Comparison of ENCODE assay signal across 8 cellular contexts in genomic region chr20:50980851-50981713, GRCh38. TPM values are rescaled to one million over a fixed set of nuclear protein-coding genes. Genes with fewer than 3 reads are reported as not detected.
DNase-seq lines count a peak whose midpoint lies in the region; ATAC-seq and TF ChIP-seq lines count a peak whose summit lies in the region.

No MANE protein-coding gene starts in this region.

- no peak overlapping the region for H3K27ac ChIP-seq in Panc1 (ENCODE audit: low read length)

- TF ChIP-seq CTCF in Calu3 (IDR thresholded peaks at IDR 0.05; ENCODE audit: unreplicated experiment) (peak; percentile 95), Panc1 (IDR thresholded peaks at IDR 0.05) (peak; percentile 91)

- no peaks in the 10 kb centered on the region for H3K9me3 ChIP-seq in Panc1 (ENCODE audit: control insufficient read depth, insufficient read depth, low read depth, low read length)

- peaks cover 8% of the 10 kb centered on the region for H3K36me3 Mint-ChIP-seq in Calu3 (ENCODE audit: insufficient read depth, unreplicated experiment)
- peaks cover 0 to 2% of the 10 kb centered on the region in 2 donors for H3K36me3 Mint-ChIP-seq in activated T-cell treated with anti-CD3 and anti-CD28 coated beads, Interleukin-2, amount 50 U/mL, for 72 hours (ENCODE audit: insufficient read depth in 2 of 2)

- H3K9me3 Mint-ChIP-seq in Calu3 (ENCODE audit: low read depth, unreplicated experiment), result no peaks in the 10 kb centered on the region
- H3K9me3 Mint-ChIP-seq in activated T-cell treated with anti-CD3 and anti-CD28 coated beads, Interleukin-2, amount 50 U/mL, for 72 hours, result no peaks in the 10 kb centered on the region

- H3K4me1 ChIP-seq in Panc1 (ENCODE audit: control insufficient read depth, insufficient read depth, low read length), result 0 out of 2 replicates have a peak, but pooled peaks cover 3% of the 10 kb centered on the region

- CTCF ChIA-PET in Calu3 (lab: Charles Lee) (interaction anchor here (0.6 to 2.5 kb wide), 15 partner anchors 8 to 1041 kb away, joined by 3 to 11 read pairs (median 4); partner anchors contain the start of genes BCAS4, DPM1 and MOCS3), Panc1 (lab: Charles Lee) (interaction anchor here (0.6 to 1.5 kb wide), 7 partner anchors 11 to 1691 kb away, joined by 3 to 7 read pairs (median 3); no protein-coding TSS in a partner anchor)

- H3K27ac Mint-ChIP-seq in Calu3 (ENCODE audit: unreplicated experiment), result peak overlapping the region; percentile 67
- H3K27ac Mint-ChIP-seq in activated T-cell treated with anti-CD3 and anti-CD28 coated beads, Interleukin-2, amount 50 U/mL, for 72 hours, result no peak overlapping the region

- BruUV-seq in Calu3 (replicated peaks; lab: Mats Ljungman, UMichigan) (no TSS peak), Panc1 (replicated peaks; lab: Mats Ljungman, UMichigan) (no TSS peak)

- H3K4me3 Mint-ChIP-seq in Calu3 (ENCODE audit: low read depth, unreplicated experiment), result peak overlapping the region; percentile 6
- peak overlapping the region; percentile 41 to 66 for H3K4me3 Mint-ChIP-seq in activated T-cell treated with anti-CD3 and anti-CD28 coated beads, Interleukin-2, amount 50 U/mL, for 72 hours

- intact Hi-C loops in Calu3 (cut with micrococcal nuclease; ENCODE audit: unreplicated experiment), result loop anchor here (10.0 kb wide), 1 partner anchor 224 kb away; no protein-coding TSS in a partner anchor
- intact Hi-C loops in Panc1 (cut with micrococcal nuclease; ENCODE audit: unreplicated experiment), result loop anchor here (10.0 kb wide), 2 partner anchors 614 to 644 kb away; no protein-coding TSS in a partner anchor

- in situ Hi-C loops in Panc1 (cut with HindIII; ENCODE audit: low pct_unique_long_range_greater_than_20kb, low sequenced_read_pairs), result no loop called here

- peak; percentile 60 for ATAC-seq in Panc1
- ATAC-seq in activated T-cell treated with anti-CD3 and anti-CD28 coated beads, Interleukin-2, amount 50 U/mL, for 72 hours (replicated peaks in 1 of 2), result peak; percentile 2 to 21
- no peak for ATAC-seq in HG02571 (IDR thresholded peaks at IDR 0.05; ENCODE audit: unreplicated experiment)
- no peak for ATAC-seq in GM21390 (IDR thresholded peaks at IDR 0.05; ENCODE audit: unreplicated experiment)

- H3K36me3 ChIP-seq in Panc1 (ENCODE audit: control insufficient read depth, insufficient read depth, low read length), result no peaks in the 10 kb centered on the region

- POLR2A ChIA-PET in Panc1 (lab: Charles Lee), result interaction anchor here (0.6 kb wide), 1 partner anchor 649 kb away, joined by 3 read pairs; no protein-coding TSS in a partner anchor

- DNase-seq in Calu3 (peak; percentile 88), HT1080 (ENCODE audit: low read depth) (peak; percentile 44), Panc1 (ENCODE audit: low read depth, low spot score) (no peak), fibroblast of the conjunctiva (ENCODE audit: low read depth) (peak; percentile 52), pons (ENCODE audit: low spot score) (peak; percentile 55)
- peak; percentile 74 to 78 for DNase-seq in activated T-cell treated with anti-CD3 and anti-CD28 coated beads, Interleukin-2, amount 50 U/mL, for 72 hours

- peaks cover 40% of the 10 kb centered on the region for H3K4me1 Mint-ChIP-seq in Calu3 (ENCODE audit: low read depth, unreplicated experiment)
- peaks cover 21% of the 10 kb centered on the region for H3K4me1 Mint-ChIP-seq in activated T-cell treated with anti-CD3 and anti-CD28 coated beads, Interleukin-2, amount 50 U/mL, for 72 hours (ENCODE audit: low read depth)

- H3K27me3 ChIP-seq in Panc1 (ENCODE audit: control insufficient read depth, insufficient read depth, low read length), result no peaks in the 10 kb centered on the region

- H3K4me3 ChIP-seq in Panc1 (ENCODE audit: low read depth in 2 of 2, low read length in 2 of 2), result no peak overlapping the region

- H3K27me3 Mint-ChIP-seq in Calu3 (ENCODE audit: unreplicated experiment), result peaks cover 67% of the 10 kb centered on the region
- peaks cover 41% of the 10 kb centered on the region for H3K27me3 Mint-ChIP-seq in activated T-cell treated with anti-CD3 and anti-CD28 coated beads, Interleukin-2, amount 50 U/mL, for 72 hours (ENCODE audit: low read depth)

RNA-seq across cellular contexts. Expression of gene MOCS3, which starts 22.5 kb away (rescaled TPM):
- total RNA-seq in Calu3 (2022) (13.2 and 15.4 TPM in 2 replicates), Panc1 (2021; ENCODE audit: unreplicated experiment) (5.8 TPM)
- 12.5 and 15.1 TPM in 2 replicates for total RNA-seq in HT1080 (2014; rRNA removed; shearing (Covaris generic))
- polyA plus RNA-seq in HT1080 (2015; cell fraction: cytosol; rRNA removed), result 8.1 and 8.4 TPM in 2 replicates
- 7.9 and 8.7 TPM in 2 replicates for polyA plus RNA-seq in HT1080 (2015; cell fraction: nucleus; rRNA removed)
- polyA plus RNA-seq in Panc1 (2012; ENCODE audit: insufficient read length), result 3.5 TPM
- 1 to 10 TPM; 4.1 to 4.2 TPM for total RNA-seq in activated T-cell treated with anti-CD3 and anti-CD28 coated beads, Interleukin-2, amount 50 U/mL, for 72 hours

RNA-seq across cellular contexts. Expression of gene DPM1, which starts 22.8 kb away (rescaled TPM):
- total RNA-seq in Calu3 (2022), result 87.3 and 89.1 TPM in 2 replicates
- total RNA-seq in HT1080 (2014; rRNA removed; shearing (Covaris generic)), result 146 TPM in 2 replicates
- polyA plus RNA-seq in HT1080 (2015; cell fraction: cytosol; rRNA removed), result 139 and 159 TPM in 2 replicates
- polyA plus RNA-seq in HT1080 (2015; cell fraction: nucleus; rRNA removed), result 117 and 139 TPM in 2 replicates
- 50.2 TPM for total RNA-seq in Panc1 (2021; ENCODE audit: unreplicated experiment)
- 39.6 TPM for polyA plus RNA-seq in Panc1 (2012; ENCODE audit: insufficient read length)
- total RNA-seq in activated T-cell treated with anti-CD3 and anti-CD28 coated beads, Interleukin-2, amount 50 U/mL, for 72 hours, result 10 to 100 TPM; 56.6 to 64.3 TPM

RNA-seq across cellular contexts. Expression of gene KCNG1, which starts 41.8 kb away (rescaled TPM):
- total RNA-seq in Calu3 (2022), result 3.9 and 6.8 TPM in 2 replicates
- 56.9 and 65.0 TPM in 2 replicates for total RNA-seq in HT1080 (2014; rRNA removed; shearing (Covaris generic))
- 116 and 147 TPM in 2 replicates for polyA plus RNA-seq in HT1080 (2015; cell fraction: cytosol; rRNA removed)
- polyA plus RNA-seq in HT1080 (2015; cell fraction: nucleus; rRNA removed), result 96.6 and 99.7 TPM in 2 replicates
- 7.4 TPM for total RNA-seq in Panc1 (2021; ENCODE audit: unreplicated experiment)
- 9.6 TPM for polyA plus RNA-seq in Panc1 (2012; ENCODE audit: insufficient read length)
- total RNA-seq in activated T-cell treated with anti-CD3 and anti-CD28 coated beads, Interleukin-2, amount 50 U/mL, for 72 hours, result 1 to 10 TPM; 1.6 to 4.0 TPM

RNA-seq across cellular contexts. Expression of gene ADNP, which starts 49.8 kb away (rescaled TPM):
- total RNA-seq in Calu3 (2022) (91.8 and 103 TPM in 2 replicates), Panc1 (2021; ENCODE audit: unreplicated experiment) (65.1 TPM)
- total RNA-seq in HT1080 (2014; rRNA removed; shearing (Covaris generic)), result 14.3 and 21.4 TPM in 2 replicates
- polyA plus RNA-seq in HT1080 (2015; cell fraction: cytosol; rRNA removed), result 26.5 and 36.3 TPM in 2 replicates
- polyA plus RNA-seq in HT1080 (2015; cell fraction: nucleus; rRNA removed), result 44.4 and 47.6 TPM in 2 replicates
- polyA plus RNA-seq in Panc1 (2012; ENCODE audit: insufficient read length), result 32.5 TPM
- 10 to 100 TPM; 62.3 to 72.2 TPM for total RNA-seq in activated T-cell treated with anti-CD3 and anti-CD28 coated beads, Interleukin-2, amount 50 U/mL, for 72 hours

Comparison
In these comparisons a context has a peak if more than half of its experiments do, and no peak if none do; other contexts are left out.
1. ATAC-seq: peak in Panc1 (single experiment) and activated T-cell treated with anti-CD3 and anti-CD28 coated beads, Interleukin-2, amount 50 U/mL, for 72 hours (2 of 2); none in HG02571 (single experiment) and GM21390 (single experiment).